Comparison of ENCODE assay signal across 17 cellular contexts in genomic region chr2:76415821-76416220, GRCh38.
A peak's percentile ranks its signal among the peaks of the same experiment; 100 is the strongest.
DNase-seq lines count a peak whose midpoint lies in the region; ATAC-seq, FAIRE-seq and TF ChIP-seq lines count a peak whose summit lies in the region.
"Had no signal": no experiment of that assay in that cellular context is flagged by ENCODE, and none has a peak within 500 bp of the region (broad histone marks: within the 10 kb centered on the region; RNA-seq: fewer than 3 reads in every experiment).

No MANE protein-coding gene starts in this region.

- DNase-seq in Jurkat, Clone E6-1 (ENCODE audit: low read depth, low spot score): peak; percentile 27
- DNase-seq in K562 (ENCODE audit: extremely low read depth in 1 of 4, low spot score in 3 of 4) (peak in 1 of 4 experiments; percentile 3), MM.1S (no peak), nephron progenitor cell (no peak), cerebellar nuclear complex (lab: John Stamatoyannopoulos, UW) (no peak)
- DNase-seq: activated CD4-positive, alpha-beta T cell treated with anti-CD3 and anti-CD28 coated beads for 4 hours; GF-D8; heart left ventricle; islet precursor cell; NCI-H1105 treated with DMSO at 0.1 percent for 48 hours; SJCRH30; T-helper 9 cell had no signal

- in situ Hi-C loops in K562 (cut with MboI): no loop called here

- CTCF ChIA-PET in K562 (lab: Yijun Ruan, JAX; ENCODE audit: low intra/inter-chr PET ratio): no interaction called here

- ATAC-seq in GM18519 (IDR thresholded peaks at IDR 0.05; ENCODE audit: low FRiP score, unreplicated experiment): peak; percentile 98
- ATAC-seq in HG02588 (IDR thresholded peaks at IDR 0.05; ENCODE audit: unreplicated experiment): peak; percentile 62
- peak; percentile 57; the same call in 2 of the 3 replicates for ATAC-seq in K562
- ATAC-seq in GM21576 (IDR thresholded peaks at IDR 0.05; ENCODE audit: unreplicated experiment): no peak
- ATAC-seq: heart left ventricle had no signal

- H3K27me3 ChIP-seq in K562 (ENCODE audit: control insufficient read depth in 2 of 2, insufficient read depth in 2 of 2, low read length in 2 of 2): no peaks in the 10 kb centered on the region
- no peaks in the 10 kb centered on the region for H3K27me3 ChIP-seq in MM.1S (replicated peaks; ENCODE audit: insufficient read depth, low read length)
- H3K27me3 ChIP-seq: heart left ventricle, SJCRH30 had no signal

- BruUV-seq in K562 (replicated peaks; lab: Mats Ljungman, UMichigan): no TSS peak

- H3K4me1 Mint-ChIP-seq in nephron progenitor cell: peaks cover 8% of the 10 kb centered on the region

- no peak for TF ChIP-seq POLR2A in K562 (conservative IDR thresholded peaks at IDR 0.05)

- H3K36me3 Mint-ChIP-seq in nephron progenitor cell (ENCODE audit: low read depth): no peaks in the 10 kb centered on the region
- H3K36me3 Mint-ChIP-seq: activated naive CD8-positive, alpha-beta T cell had no signal

- H3K4me3 Mint-ChIP-seq in nephron progenitor cell: no peak overlapping the region
- H3K4me3 Mint-ChIP-seq: activated naive CD8-positive, alpha-beta T cell had no signal

- H3K27ac ChIP-seq in K562 (ENCODE audit: extremely low read depth, low read depth, low read length) (no peak overlapping the region), MM.1S (ENCODE audit: low read length) (no peak overlapping the region)
- H3K27ac ChIP-seq: heart left ventricle, SJCRH30 had no signal

- TF ChIP-seq RAD21 in K562 (CRISPR knock-in tag; conservative IDR thresholded peaks at IDR 0.05 in 1 of 2, IDR thresholded peaks at IDR 0.05 in 1 of 2): no peak

- H3K4me2 ChIP-seq in K562 (ENCODE audit: insufficient read depth, low read length) (peak overlapping the region; percentile 27; the same call in 1 of the 2 replicates), MM.1S (ENCODE audit: low read depth, low read length) (no peak overlapping the region)

- H3K4me3 ChIP-seq in Jurkat, Clone E6-1 (ENCODE audit: low read length): no peak overlapping the region
- no peak overlapping the region for H3K4me3 ChIP-seq in K562
- H3K4me3 ChIP-seq in MM.1S (ENCODE audit: low read length): no peak overlapping the region
- H3K4me3 ChIP-seq: heart left ventricle, SJCRH30 had no signal

- POLR2A ChIA-PET in K562 (lab: Yijun Ruan, JAX): no interaction called here

- no peak overlapping the region for H3K27ac Mint-ChIP-seq in nephron progenitor cell
- H3K27ac Mint-ChIP-seq: activated naive CD8-positive, alpha-beta T cell had no signal

- no peaks in the 10 kb centered on the region for H3K9me3 Mint-ChIP-seq in nephron progenitor cell

- H3F3A ChIP-seq in MM.1S (ENCODE audit: insufficient read depth, low read length): no peaks in the 10 kb centered on the region

- 9% methylated on average over 4 of the region's 7 CpGs for WGBS in K562 (ENCODE audit: insufficient coverage, low coverage, missing lambda C conversion rate)

- H3K4me1 ChIP-seq in K562 (replicated peaks in 1 of 2; ENCODE audit: control insufficient read depth in 2 of 2, insufficient read depth in 2 of 2, low read length in 2 of 2) (no peaks in the 10 kb centered on the region), MM.1S (ENCODE audit: low read length) (no peaks in the 10 kb centered on the region)
- H3K4me1 ChIP-seq: heart left ventricle, SJCRH30 had no signal

- H3K9ac ChIP-seq in K562 (ENCODE audit: insufficient read depth in 1 of 2, low read depth in 2 of 2, low read length in 2 of 2) (no peak overlapping the region), MM.1S (ENCODE audit: low read length) (no peak overlapping the region)

- no peaks in the 10 kb centered on the region for H3K9me1 ChIP-seq in K562 (ENCODE audit: control insufficient read depth, insufficient read depth, low read length)

- H4K20me1 ChIP-seq in K562 (replicated peaks; ENCODE audit: control insufficient read depth, insufficient read depth, low read length) (no peaks in the 10 kb centered on the region), MM.1S (ENCODE audit: insufficient read depth, low read length) (no peaks in the 10 kb centered on the region)

- no peaks in the 10 kb centered on the region for H3K79me2 ChIP-seq in K562 (ENCODE audit: control insufficient read depth, insufficient read depth, low read length)
- H3K79me2 ChIP-seq in MM.1S (ENCODE audit: low read length): no peaks in the 10 kb centered on the region

- H3K9me3 ChIP-seq in K562 (replicated peaks; ENCODE audit: control insufficient read depth, insufficient read depth, low read depth, low read length) (no peaks in the 10 kb centered on the region), MM.1S (replicated peaks; ENCODE audit: insufficient read depth, low read length) (no peaks in the 10 kb centered on the region)
- H3K9me3 ChIP-seq: heart left ventricle, SJCRH30 had no signal

- no peaks in the 10 kb centered on the region for H3K9me2 ChIP-seq in MM.1S (replicated peaks; ENCODE audit: insufficient read depth, low read length)

- H3K36me3 ChIP-seq in K562 (ENCODE audit: control insufficient read depth, insufficient read depth, low read length): no peaks in the 10 kb centered on the region
- no peaks in the 10 kb centered on the region for H3K36me3 ChIP-seq in MM.1S (replicated peaks; ENCODE audit: insufficient read depth, low read length)
- H3K36me3 ChIP-seq: heart left ventricle, SJCRH30 had no signal

- intact Hi-C loops in K562 (cut with micrococcal nuclease): no loop called here

- no peak for FAIRE-seq in K562 (lab: Jason Lieb, UNC)
- FAIRE-seq: D721Med had no signal

- H2AFZ ChIP-seq in K562 (ENCODE audit: low read depth, low read length) (peak overlapping the region; percentile 11; the same call in 1 of the 2 replicates), MM.1S (ENCODE audit: low read length) (no peak overlapping the region)

- TF ChIP-seq EP300 in K562 (IDR thresholded peaks at IDR 0.05; ENCODE audit: low read length): no peak

- H3K27me3 Mint-ChIP-seq in nephron progenitor cell (ENCODE audit: low read depth, poor library complexity): peaks cover 5% of the 10 kb centered on the region
- H3K27me3 Mint-ChIP-seq: activated naive CD8-positive, alpha-beta T cell had no signal

- TF ChIP-seq CTCF in K562 (IDR thresholded peaks at IDR 0.05 in 2 of 3, conservative IDR thresholded peaks at IDR 0.05 in 1 of 3; ENCODE audit: insufficient read depth in 2 of 3, low read depth in 1 of 3, low read length in 3 of 3) (no peak), MM.1S (IDR thresholded peaks at IDR 0.05; ENCODE audit: low read length) (no peak), nephron progenitor cell (IDR thresholded peaks at IDR 0.05) (no peak)

TF ChIP-seq in K562, 482 proteins besides CTCF, POLR2A, EP300 and RAD21 (continues in another document):
- no peak for TF ChIP-seq BRF2 (IDR thresholded peaks at IDR 0.05; ENCODE audit: borderline replicate concordance, insufficient read depth, insufficient read length)
- no peak for TF ChIP-seq CBX8 (IDR thresholded peaks at IDR 0.05; ENCODE audit: borderline replicate concordance, extremely low read depth, low read depth, low read length, poor library complexity, severe bottlenecking)
- TF ChIP-seq SMARCA4 (IDR thresholded peaks at IDR 0.05): no peak
- TF ChIP-seq CREB3L1 (IDR thresholded peaks at IDR 0.05; ENCODE audit: borderline replicate concordance, low read depth): no peak
- no peak for TF ChIP-seq STAG1 (CRISPR knock-in tag; IDR thresholded peaks at IDR 0.05; ENCODE audit: borderline replicate concordance)
- no peak for TF ChIP-seq GTF2A2 (tag; IDR thresholded peaks at IDR 0.05)
- TF ChIP-seq ZNF76 (CRISPR knock-in tag; IDR thresholded peaks at IDR 0.05; ENCODE audit: borderline replicate concordance): no peak
- TF ChIP-seq CGGBP1 (CRISPR knock-in tag; IDR thresholded peaks at IDR 0.05): no peak
- no peak for TF ChIP-seq RBM25 (IDR thresholded peaks at IDR 0.05; ENCODE audit: low read depth, low read length, severe bottlenecking)
- no peak for TF ChIP-seq TFAP4 (CRISPR knock-in tag; IDR thresholded peaks at IDR 0.05; ENCODE audit: borderline replicate concordance)
- TF ChIP-seq MEIS2 (IDR thresholded peaks at IDR 0.05; ENCODE audit: partially characterized antibody): peak; percentile 27
- TF ChIP-seq GABPB2 (CRISPR knock-in tag; conservative IDR thresholded peaks at IDR 0.05): no peak
- no peak for TF ChIP-seq MXI1 (IDR thresholded peaks at IDR 0.05; ENCODE audit: low read depth, low read length)
- no peak for TF ChIP-seq CHD1 (IDR thresholded peaks at IDR 0.05; ENCODE audit: low read length)
- TF ChIP-seq MTA2 (IDR thresholded peaks at IDR 0.05; ENCODE audit: low read depth): no peak
- TF ChIP-seq ZNF24 (IDR thresholded peaks at IDR 0.05): no peak
